ENCODE assay signal across 13 cellular contexts in the genomic region with DNA sequence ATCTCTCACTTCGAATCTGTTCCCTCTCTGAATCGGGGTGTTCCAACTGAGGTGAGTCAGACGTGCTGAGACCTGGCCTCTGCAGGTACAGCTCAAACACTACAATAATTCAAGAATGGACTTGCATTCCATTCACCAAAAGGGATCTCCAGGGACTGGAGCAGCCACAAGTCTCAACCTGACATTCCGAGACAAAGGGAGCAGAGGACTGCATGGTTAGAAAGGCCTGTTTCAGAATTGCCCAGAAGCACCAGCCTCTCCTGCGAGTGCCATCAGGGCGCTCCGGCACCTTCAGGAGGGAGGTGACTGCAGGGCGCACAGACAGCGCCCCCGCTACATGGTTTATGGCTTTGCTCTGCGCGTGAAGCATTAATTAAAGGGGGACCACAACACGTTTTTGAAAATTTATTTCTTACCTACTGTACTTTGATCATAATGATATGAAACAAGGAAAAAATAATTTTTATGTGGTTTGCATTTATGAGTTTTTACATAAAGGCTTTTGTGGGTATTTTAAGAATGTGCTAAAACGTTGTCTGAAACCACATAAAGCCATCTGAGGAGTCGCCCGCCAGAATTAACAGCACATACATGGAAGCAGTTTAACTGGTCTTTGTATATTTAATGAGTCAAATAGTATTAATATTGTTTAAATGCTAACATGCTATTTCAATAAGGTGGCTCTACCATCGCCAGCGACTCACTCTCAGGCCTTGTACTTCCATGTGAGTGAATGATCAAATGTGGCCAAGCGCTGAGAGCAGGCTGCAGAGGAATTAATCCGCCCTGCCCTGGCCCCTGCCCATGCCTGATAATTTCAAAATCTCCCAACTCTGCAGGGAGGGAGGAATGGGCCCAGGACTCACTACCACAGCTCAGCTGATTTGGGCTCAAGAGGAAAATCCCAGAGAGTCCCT. TPM values are rescaled to one million over a fixed set of nuclear protein-coding genes. Genes with fewer than 3 reads are reported as not detected.
A peak's percentile ranks its signal among the peaks of the same experiment; 100 is the strongest.
DNase-seq lines count a peak whose midpoint lies in the region; ATAC-seq and TF ChIP-seq lines count a peak whose summit lies in the region.
"Had no signal": no experiment of that assay in that cellular context is flagged by ENCODE, and none has a peak within 500 bp of the region (broad histone marks: within the 10 kb centered on the region; RNA-seq: fewer than 3 reads in every experiment).

No MANE protein-coding gene starts in this region.

- no peaks in the 10 kb centered on the region for H3K36me3 ChIP-seq in smooth muscle cell (ENCODE audit: low read depth)

- H3K9ac ChIP-seq in smooth muscle cell (ENCODE audit: low read depth): no peak overlapping the region

- peaks cover 100% of the 10 kb centered on the region for H4K20me1 ChIP-seq in smooth muscle cell (ENCODE audit: low read depth)

- H3K4me1 ChIP-seq in smooth muscle cell (ENCODE audit: low read depth): peaks cover 5% of the 10 kb centered on the region

- H3K4me3 Mint-ChIP-seq in activated T-cell treated with anti-CD3 and anti-CD28 coated beads, Interleukin-2, amount 50 U/mL, for 24 hours: no peak overlapping the region

- H3K9me3 ChIP-seq in smooth muscle cell (replicated peaks; ENCODE audit: low read depth): no peaks in the 10 kb centered on the region
- H3K9me3 ChIP-seq: thoracic aorta had no signal

- ATAC-seq in HG03175 (IDR thresholded peaks at IDR 0.05; ENCODE audit: unreplicated experiment): no peak

- H3K27me3 Mint-ChIP-seq in activated T-cell treated with anti-CD3 and anti-CD28 coated beads, Interleukin-2, amount 50 U/mL, for 24 hours: no peaks in the 10 kb centered on the region

- H3K4me3 ChIP-seq in smooth muscle cell: no peak overlapping the region
- H3K4me3 ChIP-seq: thoracic aorta had no signal

- H3K27ac Mint-ChIP-seq in activated T-cell treated with anti-CD3 and anti-CD28 coated beads, Interleukin-2, amount 50 U/mL, for 24 hours: peak overlapping the region; percentile 6

- H3K9me3 Mint-ChIP-seq in activated T-cell treated with anti-CD3 and anti-CD28 coated beads, Interleukin-2, amount 50 U/mL, for 24 hours: no peaks in the 10 kb centered on the region

- H3K4me2 ChIP-seq in smooth muscle cell: peak overlapping the region; percentile 8

- H3K27me3 ChIP-seq in smooth muscle cell (ENCODE audit: low read depth): no peaks in the 10 kb centered on the region

- H3K79me2 ChIP-seq in smooth muscle cell (ENCODE audit: low read depth): peaks cover 64% of the 10 kb centered on the region

- no peak for TF ChIP-seq CTCF in smooth muscle cell (IDR thresholded peaks at IDR 0.05; ENCODE audit: borderline replicate concordance, insufficient read depth, poor library complexity, severe bottlenecking)

- peaks cover 54% of the 10 kb centered on the region for H3K4me1 Mint-ChIP-seq in activated T-cell treated with anti-CD3 and anti-CD28 coated beads, Interleukin-2, amount 50 U/mL, for 24 hours (ENCODE audit: low read depth)

- peaks cover 3% of the 10 kb centered on the region for H3F3A ChIP-seq in smooth muscle cell (ENCODE audit: low read depth)

- peaks cover 51% of the 10 kb centered on the region for H3K36me3 Mint-ChIP-seq in activated T-cell treated with anti-CD3 and anti-CD28 coated beads, Interleukin-2, amount 50 U/mL, for 24 hours (ENCODE audit: low read depth)

- peak overlapping the region; percentile 82 for H3K27ac ChIP-seq in epithelial cell of prostate
- H3K27ac ChIP-seq in smooth muscle cell (ENCODE audit: low read depth): peak overlapping the region; percentile 58
- H3K27ac ChIP-seq: HL-60, thoracic aorta, VCaP had no signal

- no peak for DNase-seq in activated T-cell treated with anti-CD3 and anti-CD28 coated beads, Interleukin-2, amount 50 U/mL, for 24 hours
- no peak for DNase-seq in activated T-cell treated with anti-CD3 and anti-CD28 coated beads, Interleukin-2, amount 50 U/mL, for 48 hours
- DNase-seq in NCI-H69 (lab: John Stamatoyannopoulos, UW) (peak; percentile 26), epithelial cell of prostate (ENCODE audit: low read depth, low spot score) (peak; percentile 89), smooth muscle cell (lab: John Stamatoyannopoulos, UW; ENCODE audit: unreplicated experiment) (no peak), GF-D8 (lab: John Stamatoyannopoulos, UW) (no peak), midbrain (lab: John Stamatoyannopoulos, UW) (no peak)
- DNase-seq: activated gamma-delta T cell treated with Interleukin-2 at 50 U/mL for 16 hours; stimulated activated CD4-positive, alpha-beta T cell treated with anti-CD3 and anti-CD28 coated beads, Interleukin-4, amount 100 ng/mL, for 1 hour had no signal

- WGBS in smooth muscle cell (ENCODE audit: low lambda C conversion rate): 71% methylated on average over 20 of the region's 20 CpGs

- no peak overlapping the region for H2AFZ ChIP-seq in smooth muscle cell (ENCODE audit: low read depth)

RNA-seq across cellular contexts. Expression of gene SLC66A1, which starts 49.4 kb away (rescaled TPM):
- 13.4 and 23.9 TPM in 2 replicates for total RNA-seq in smooth muscle cell
- 20.4 and 21.9 TPM in 2 replicates for polyA plus RNA-seq in smooth muscle cell

RNA-seq across cellular contexts. Expression of gene AKR7A2, which starts 49.5 kb away (rescaled TPM):
- 67.5 and 79.6 TPM in 2 replicates for total RNA-seq in smooth muscle cell
- polyA plus RNA-seq in smooth muscle cell: 83.0 and 86.4 TPM in 2 replicates

Comparison
In these comparisons a context has a peak if more than half of its experiments do, and no peak if none do; other contexts are left out.
1. DNase-seq: peak in NCI-H69 (single experiment) and epithelial cell of prostate (single experiment); none in activated T-cell treated with anti-CD3 and anti-CD28 coated beads, Interleukin-2, amount 50 U/mL, for 24 hours (single experiment), activated T-cell treated with anti-CD3 and anti-CD28 coated beads, Interleukin-2, amount 50 U/mL, for 48 hours (0 of 2), smooth muscle cell (single experiment), GF-D8 (single experiment) and midbrain (single experiment).